Comparison of ENCODE assay signal across 23 cellular contexts in genomic region chr17:50093246-50093645, GRCh38. TPM values are rescaled to one million over a fixed set of nuclear protein-coding genes. Genes with fewer than 3 reads are reported as not detected.
DNase-seq lines count a peak whose midpoint lies in the region; ATAC-seq, FAIRE-seq and TF ChIP-seq lines count a peak whose summit lies in the region.
"Had no signal": no experiment of that assay in that cellular context is flagged by ENCODE, and none has a peak within 500 bp of the region (broad histone marks: within the 10 kb centered on the region; RNA-seq: fewer than 3 reads in every experiment).

No MANE protein-coding gene starts in this region.

- intact Hi-C loops in MCF 10A (cut with micrococcal nuclease) = no loop called here
- intact Hi-C loops in breast epithelium (cut with DNase I; ENCODE audit: low total_unique reads) = no loop called here
- intact Hi-C loops in GM12878 (cut with micrococcal nuclease; ENCODE audit: unreplicated experiment) = no loop called here

- no peaks in the 10 kb centered on the region for H3K9me3 ChIP-seq in breast epithelium
- no peaks in the 10 kb centered on the region for H3K9me3 ChIP-seq in GM12878 (replicated peaks; ENCODE audit: control insufficient read depth, insufficient read depth, low read length)
- H3K9me3 ChIP-seq: body of pancreas, psoas muscle, tibial nerve had no signal

- H3K4me3 ChIP-seq in breast epithelium (no peak overlapping the region), GM12878 (no peak overlapping the region)
- H3K4me3 ChIP-seq: body of pancreas, tibial nerve had no signal

- no peak overlapping the region for H3K4me2 ChIP-seq in GM12878 (ENCODE audit: control insufficient read depth, insufficient read depth)

- no peaks in the 10 kb centered on the region for H3K9me3 Mint-ChIP-seq in MCF 10A (ENCODE audit: unreplicated experiment)
- H3K9me3 Mint-ChIP-seq in glutamatergic neuron (ENCODE audit: unreplicated experiment) = peaks cover 4% of the 10 kb centered on the region
- H3K9me3 Mint-ChIP-seq in stimulated activated naive B cell treated with anti-CD40 and anti-IgM and Interleukin-4, amounts not matched to agents 10 μg/mL and 1 μg/mL and 100 μg/mL, for 72 hours = no peaks in the 10 kb centered on the region
- H3K9me3 Mint-ChIP-seq in T-helper 2 cell treated with Interferon-gamma antibody and Interleukin-4, amounts not matched to agents 5 μg/mL and 100 μg/mL, for 36 hours = no peaks in the 10 kb centered on the region
- H3K9me3 Mint-ChIP-seq: activated T-cell treated with anti-CD3 and anti-CD28 coated beads, Interleukin-2, amount 50 U/mL, for 24 hours; CD8-positive, alpha-beta memory T cell; H9 had no signal

- no peak overlapping the region for H2AFZ ChIP-seq in GM12878 (ENCODE audit: control insufficient read depth, low read depth, low read length)

- RAD21 ChIA-PET in GM12878 (lab: Charles Lee; ENCODE audit: unreplicated experiment) = interaction anchor here (1.0 to 2.5 kb wide), 7 partner anchors 37 to 107 kb away, joined by 3 to 11 read pairs (median 4); partner anchors contain the start of gene COL1A1

- TF ChIP-seq RAD21 in GM12878 (IDR thresholded peaks at IDR 0.05; ENCODE audit: insufficient read depth, low read depth, low read length) = no peak

- WGBS in GM12878 (ENCODE audit: insufficient coverage, insufficient replicate concordance, low lambda C conversion rate, missing lambda C conversion rate) = 51% methylated on average over 3 of the region's 3 CpGs

- CTCF ChIA-PET in MCF 10A (lab: Yijun Ruan, JAX) = interaction anchor here (0.6 to 5.6 kb wide), 22 partner anchors 9 to 259 kb away, joined by 3 to 79 read pairs (median 8); partner anchors contain the start of genes DLX3 and ITGA3
- CTCF ChIA-PET in GM12878 (lab: Yijun Ruan, JAX) = interaction anchor here (0.7 to 5.7 kb wide), 33 partner anchors 13 to 530 kb away, joined by 3 to 64 read pairs (median 11); partner anchors contain the start of genes COL1A1, ITGA3, PPP1R9B and SGCA

- H3K36me3 ChIP-seq in breast epithelium = no peaks in the 10 kb centered on the region
- no peaks in the 10 kb centered on the region for H3K36me3 ChIP-seq in GM12878 (ENCODE audit: control insufficient read depth in 2 of 2, insufficient read depth in 2 of 2, low read length in 1 of 2)

- no peaks in the 10 kb centered on the region for H4K20me1 ChIP-seq in GM12878 (ENCODE audit: control insufficient read depth, insufficient read depth)

- SMC1A ChIA-PET in GM12878 (lab: Charles Lee; ENCODE audit: uncharacterized antibody, unreplicated experiment) = interaction anchor here (1.0 to 3.7 kb wide), 16 partner anchors 8 to 536 kb away, joined by 3 to 23 read pairs (median 8); partner anchors contain the start of gene SGCA

- FAIRE-seq in GM12878 (lab: Jason Lieb, UNC) = peak; percentile 52
- FAIRE-seq: A204.1 had no signal

- in situ Hi-C loops in GM12878 (cut with MboI) (loop anchor here (5.0 kb wide), 1 partner anchor 66 kb away; no protein-coding TSS in a partner anchor), G401 (cut with HindIII; ENCODE audit: low sequenced_read_pairs) (no loop called here)

- POLR2A ChIA-PET in MCF 10A (lab: Yijun Ruan, JAX) = interaction anchor here (0.6 to 6.2 kb wide), 15 partner anchors 12 to 223 kb away, joined by 3 to 77 read pairs (median 9); partner anchors contain the start of gene ITGA3
- POLR2A ChIA-PET in GM12878 (lab: Charles Lee) = interaction anchor here (0.6 to 1.5 kb wide), 5 partner anchors 36 to 71 kb away, joined by 3 to 6 read pairs (median 4); no protein-coding TSS in a partner anchor

- DNase-seq in MCF 10A (ENCODE audit: unreplicated experiment) (peak; percentile 23), breast epithelium (ENCODE audit: low spot score in 2 of 2) (no peak), GM12878 (ENCODE audit: low read depth, low spot score) (no peak), glutamatergic neuron (no peak), G401 (ENCODE audit: low spot score) (no peak)
- DNase-seq in stimulated activated naive B cell treated with anti-CD40 and anti-IgM and Interleukin-4, amounts not matched to agents 10 μg/mL and 1 μg/mL and 100 μg/mL, for 72 hours = no peak
- DNase-seq in T-helper 2 cell treated with Interferon-gamma antibody and Interleukin-4, amounts not matched to agents 5 μg/mL and 100 μg/mL, for 36 hours (ENCODE audit: low spot score) = no peak
- DNase-seq in activated T-cell treated with anti-CD3 and anti-CD28 coated beads, Interleukin-2, amount 50 U/mL, for 1 hour = no peak
- DNase-seq: activated CD4-positive, alpha-beta T cell treated with anti-CD3 and anti-CD28 coated beads for 48 hours; activated gamma-delta T cell; activated T-cell treated with anti-CD3 and anti-CD28 coated beads, Interleukin-2, amount 50 U/mL, for 24 hours; AML-193; body of pancreas; CD8-positive, alpha-beta memory T cell; foreskin fibroblast; H9; KBM-7; MM.1S; NCI-H2029; NCI-H526 treated with DMSO at 0.1 percent for 48 hours; psoas muscle had no signal

- BruUV-seq in MCF 10A (replicated peaks; lab: Mats Ljungman, UMichigan) (no TSS peak), GM12878 (replicated peaks; lab: Mats Ljungman, UMichigan) (no TSS peak)

- no peak overlapping the region for H3K27ac ChIP-seq in breast epithelium
- no peak overlapping the region for H3K27ac ChIP-seq in GM12878 (ENCODE audit: control insufficient read depth, insufficient read depth)

- H3K79me2 ChIP-seq in GM12878 (ENCODE audit: control insufficient read depth, insufficient read depth, low read length) = no peaks in the 10 kb centered on the region

- H3K27me3 Mint-ChIP-seq in MCF 10A (ENCODE audit: insufficient read depth, unreplicated experiment) = no peaks in the 10 kb centered on the region
- peaks cover 8% of the 10 kb centered on the region for H3K27me3 Mint-ChIP-seq in glutamatergic neuron (ENCODE audit: unreplicated experiment)
- H3K27me3 Mint-ChIP-seq in stimulated activated naive B cell treated with anti-CD40 and anti-IgM and Interleukin-4, amounts not matched to agents 10 μg/mL and 1 μg/mL and 100 μg/mL, for 72 hours = peaks cover 14 to 27% of the 10 kb centered on the region in 2 donors
- no peaks in the 10 kb centered on the region for H3K27me3 Mint-ChIP-seq in T-helper 2 cell treated with Interferon-gamma antibody and Interleukin-4, amounts not matched to agents 5 μg/mL and 100 μg/mL, for 36 hours (ENCODE audit: low read depth)
- H3K27me3 Mint-ChIP-seq: activated T-cell treated with anti-CD3 and anti-CD28 coated beads, Interleukin-2, amount 50 U/mL, for 24 hours; CD8-positive, alpha-beta memory T cell had no signal

- peak overlapping the region; percentile 74 for H3K27ac Mint-ChIP-seq in MCF 10A (ENCODE audit: low read depth, unreplicated experiment)
- H3K27ac Mint-ChIP-seq in glutamatergic neuron (ENCODE audit: unreplicated experiment) = peak overlapping the region; percentile 43
- peak overlapping the region; percentile 70 for H3K27ac Mint-ChIP-seq in stimulated activated naive B cell treated with anti-CD40 and anti-IgM and Interleukin-4, amounts not matched to agents 10 μg/mL and 1 μg/mL and 100 μg/mL, for 72 hours
- no peak overlapping the region for H3K27ac Mint-ChIP-seq in T-helper 2 cell treated with Interferon-gamma antibody and Interleukin-4, amounts not matched to agents 5 μg/mL and 100 μg/mL, for 36 hours
- H3K27ac Mint-ChIP-seq: activated T-cell treated with anti-CD3 and anti-CD28 coated beads, Interleukin-2, amount 50 U/mL, for 24 hours; H9 had no signal

- no peak for ATAC-seq in GM12878
- ATAC-seq in stimulated activated naive B cell treated with anti-CD40 and anti-IgM and Interleukin-4, amounts not matched to agents 10 μg/mL and 1 μg/mL and 100 μg/mL, for 72 hours (replicated peaks) = no peak
- ATAC-seq: body of pancreas, psoas muscle had no signal

- peaks cover 0 to 10% of the 10 kb centered on the region in 2 donors for H3K4me1 ChIP-seq in breast epithelium
- peaks cover 17% of the 10 kb centered on the region for H3K4me1 ChIP-seq in GM12878 (ENCODE audit: control insufficient read depth, insufficient read depth, low read length)

- no peak for TF ChIP-seq POLR2A in breast epithelium (IDR thresholded peaks at IDR 0.05)
- TF ChIP-seq POLR2A in GM12878 (IDR thresholded peaks at IDR 0.05; ENCODE audit: low read depth, low read length) = no peak

- no peak overlapping the region for H3K4me3 Mint-ChIP-seq in MCF 10A (ENCODE audit: unreplicated experiment)
- H3K4me3 Mint-ChIP-seq in glutamatergic neuron (ENCODE audit: unreplicated experiment) = peak overlapping the region; percentile 67
- H3K4me3 Mint-ChIP-seq in stimulated activated naive B cell treated with anti-CD40 and anti-IgM and Interleukin-4, amounts not matched to agents 10 μg/mL and 1 μg/mL and 100 μg/mL, for 72 hours = no peak overlapping the region
- H3K4me3 Mint-ChIP-seq in T-helper 2 cell treated with Interferon-gamma antibody and Interleukin-4, amounts not matched to agents 5 μg/mL and 100 μg/mL, for 36 hours = no peak overlapping the region
- H3K4me3 Mint-ChIP-seq: activated T-cell treated with anti-CD3 and anti-CD28 coated beads, Interleukin-2, amount 50 U/mL, for 24 hours had no signal

- no peaks in the 10 kb centered on the region for H3K27me3 ChIP-seq in breast epithelium
- no peaks in the 10 kb centered on the region for H3K27me3 ChIP-seq in GM12878 (replicated peaks in 1 of 2; ENCODE audit: control insufficient read depth in 2 of 2, insufficient read depth in 2 of 2, low read length in 1 of 2)
- H3K27me3 ChIP-seq: body of pancreas, tibial nerve had no signal

- no peak for TF ChIP-seq CTCF in MCF 10A (IDR thresholded peaks at IDR 0.05; ENCODE audit: unreplicated experiment)
- no peak for TF ChIP-seq CTCF in breast epithelium (IDR thresholded peaks at IDR 0.05)
- no peak for TF ChIP-seq CTCF in GM12878 (IDR thresholded peaks at IDR 0.05 in 2 of 3, conservative IDR thresholded peaks at IDR 0.05 in 1 of 3; ENCODE audit: control insufficient read depth in 2 of 3, extremely low read depth in 1 of 3, insufficient read depth in 1 of 3, low read depth in 3 of 3, low read length in 3 of 3)
- no peak for TF ChIP-seq CTCF in glutamatergic neuron (IDR thresholded peaks at IDR 0.05; ENCODE audit: partially characterized antibody, unreplicated experiment)

- H3K4me1 Mint-ChIP-seq in MCF 10A (ENCODE audit: insufficient read depth, unreplicated experiment) (peaks cover 24% of the 10 kb centered on the region), glutamatergic neuron (ENCODE audit: low read depth, unreplicated experiment) (peaks cover 8% of the 10 kb centered on the region)
- H3K4me1 Mint-ChIP-seq in stimulated activated naive B cell treated with anti-CD40 and anti-IgM and Interleukin-4, amounts not matched to agents 10 μg/mL and 1 μg/mL and 100 μg/mL, for 72 hours = peaks cover 25 to 26% of the 10 kb centered on the region in 2 donors
- peaks cover 20% of the 10 kb centered on the region for H3K4me1 Mint-ChIP-seq in T-helper 2 cell treated with Interferon-gamma antibody and Interleukin-4, amounts not matched to agents 5 μg/mL and 100 μg/mL, for 36 hours (ENCODE audit: low read depth)

- no peak for TF ChIP-seq EP300 in GM12878 (IDR thresholded peaks at IDR 0.05; ENCODE audit: borderline replicate concordance in 1 of 2, control insufficient read depth in 1 of 2, low read depth in 2 of 2, low read length in 2 of 2)

- H3K36me3 Mint-ChIP-seq in MCF 10A (ENCODE audit: insufficient read depth, unreplicated experiment) (peaks cover 53% of the 10 kb centered on the region), glutamatergic neuron (ENCODE audit: unreplicated experiment) (no peaks in the 10 kb centered on the region)
- H3K36me3 Mint-ChIP-seq in stimulated activated naive B cell treated with anti-CD40 and anti-IgM and Interleukin-4, amounts not matched to agents 10 μg/mL and 1 μg/mL and 100 μg/mL, for 72 hours = peaks cover 0 to 2% of the 10 kb centered on the region in 2 donors
- no peaks in the 10 kb centered on the region for H3K36me3 Mint-ChIP-seq in T-helper 2 cell treated with Interferon-gamma antibody and Interleukin-4, amounts not matched to agents 5 μg/mL and 100 μg/mL, for 36 hours (ENCODE audit: low read depth)

- H3K9ac ChIP-seq in GM12878 (ENCODE audit: control insufficient read depth, insufficient read depth, low read length) = no peak overlapping the region

RNA-seq across cellular contexts. Expression of gene PDK2, which starts 1.9 kb away (rescaled TPM):
- total RNA-seq in MCF 10A (2022) (9.9 and 11.2 TPM in 2 replicates), breast epithelium (10 to 100 TPM; 28.2 to 53.4 (median 30.5) TPM), GM12878 (2014; rRNA removed) (9.7 and 12.3 TPM in 2 replicates), GM12878 (2014; rRNA removed; fragmentation: Illumina TruSeq; extraction: Trizol) (6.5 and 8.6 TPM in 2 replicates), GM12878 (2021) (14.2 and 16.1 TPM in 2 replicates), glutamatergic neuron (ENCODE audit: unreplicated experiment) (36.9 TPM)
- total RNA-seq in GM12878 (2013; cell fraction: nucleolus; rRNA removed) = 16.9 and 18.0 TPM in 2 replicates
- polyA plus RNA-seq in GM12878 (2011; ENCODE audit: low read depth) = 4.5 TPM
- polyA plus RNA-seq in GM12878 (2011; rRNA removed) (8.8 and 22.6 TPM in 2 replicates), GM12878 (2014; fragmentation: Illumina TruSeq; extraction: Trizol) (9.8 and 12.3 TPM in 2 replicates), GM12878 (2014; fragmentation: Nextera tagmentation; extraction: Ambion mirVana) (1 to 10 TPM in 1 of 2 experiments, under 1 TPM in 1; 0.98 to 1.2 TPM), GM12878 (2014; rRNA removed) (9.6 and 16.0 TPM in 2 replicates), GM12878 (2016; fragmentation: Nextera tagmentation; extraction: Ambion mirVana) (10 to 100 TPM; 17.5 to 20.2 TPM)
- 33.3 and 38.8 TPM in 2 replicates for polyA plus RNA-seq in GM12878 (2011; cell fraction: cytosol; rRNA removed)
- 92.2 and 108 TPM in 2 replicates for polyA plus RNA-seq in GM12878 (2011; cell fraction: nucleus; rRNA removed)
- polyA plus RNA-seq in GM12878 (2012) = 9.1 and 10.7 TPM in 2 replicates
- 22.7 and 37.5 TPM in 2 replicates for polyA minus RNA-seq in GM12878 (2011; rRNA and poly(A)+ RNA removed)
- 9.5 and 15.8 TPM in 2 replicates for polyA minus RNA-seq in GM12878 (2011; cell fraction: cytosol; rRNA and poly(A)+ RNA removed)
- polyA minus RNA-seq in GM12878 (2011; cell fraction: nucleus; rRNA and poly(A)+ RNA removed) = 16.0 and 35.1 TPM in 2 replicates
- total RNA-seq in G401 (2014; rRNA removed; shearing (Covaris generic)) = 40.3 and 112 TPM in 2 replicates

RNA-seq across cellular contexts. Expression of gene SAMD14, which starts 36.7 kb away (rescaled TPM):
- total RNA-seq in MCF 10A (2022) = 0.09 TPM in 1 of 2 replicates, not detected in the other
- under 1 TPM in 2 of 3 donors, not detected in 1; 0.16 to 0.98 TPM for total RNA-seq in breast epithelium
- total RNA-seq in GM12878 (2013; cell fraction: nucleolus; rRNA removed) = 2.6 and 4.3 TPM in 2 replicates
- total RNA-seq in GM12878 (2014; rRNA removed) = 0.17 and 0.22 TPM in 2 replicates
- total RNA-seq in GM12878 (2014; rRNA removed; fragmentation: Illumina TruSeq; extraction: Trizol) = 0.22 and 0.74 TPM in 2 replicates
- total RNA-seq in GM12878 (2021) = 1.3 and 1.7 TPM in 2 replicates
- 0.58 TPM for polyA plus RNA-seq in GM12878 (2011; ENCODE audit: low read depth)
- polyA plus RNA-seq in GM12878 (2011; rRNA removed) = 0.32 and 1.3 TPM in 2 replicates
- 0.51 and 1.2 TPM in 2 replicates for polyA plus RNA-seq in GM12878 (2011; cell fraction: cytosol; rRNA removed)
- 8.0 and 8.3 TPM in 2 replicates for polyA plus RNA-seq in GM12878 (2011; cell fraction: nucleus; rRNA removed)
- 0.45 and 0.66 TPM in 2 replicates for polyA plus RNA-seq in GM12878 (2012)
- 0.19 and 0.25 TPM in 2 replicates for polyA plus RNA-seq in GM12878 (2014; fragmentation: Illumina TruSeq; extraction: Trizol)
- polyA plus RNA-seq in GM12878 (2014; fragmentation: Nextera tagmentation; extraction: Ambion mirVana) = not detected
- polyA plus RNA-seq in GM12878 (2014; rRNA removed) = 0.51 and 1.4 TPM in 2 replicates
- under 1 TPM in 1 of 2 experiments, not detected in 1; 0.06 TPM for polyA plus RNA-seq in GM12878 (2016; fragmentation: Nextera tagmentation; extraction: Ambion mirVana)
- 0.59 and 2.0 TPM in 2 replicates for polyA minus RNA-seq in GM12878 (2011; rRNA and poly(A)+ RNA removed)
- polyA minus RNA-seq in GM12878 (2011; cell fraction: cytosol; rRNA and poly(A)+ RNA removed) = 0.73 TPM in 1 of 2 replicates, not detected in the other
- polyA minus RNA-seq in GM12878 (2011; cell fraction: nucleus; rRNA and poly(A)+ RNA removed) = 1.1 and 1.8 TPM in 2 replicates
- total RNA-seq in glutamatergic neuron (ENCODE audit: unreplicated experiment) = 95.0 TPM
- total RNA-seq in G401 (2014; rRNA removed; shearing (Covaris generic)) = 7.5 and 8.4 TPM in 2 replicates
- total RNA-seq: body of pancreas had no signal
- polyA plus RNA-seq: CD8-positive, alpha-beta memory T cell had no signal

RNA-seq across cellular contexts. Expression of gene ITGA3, which starts 37.3 kb away (rescaled TPM):
- total RNA-seq in MCF 10A (2022) = 588 and 717 TPM in 2 replicates
- 10 to 100 TPM; 10.6 to 67.6 (median 48.5) TPM for total RNA-seq in breast epithelium
- 22.3 and 23.3 TPM in 2 replicates for total RNA-seq in GM12878 (2013; cell fraction: nucleolus; rRNA removed)
- total RNA-seq in GM12878 (2014; rRNA removed) = 10.3 and 13.4 TPM in 2 replicates
- 6.6 and 6.9 TPM in 2 replicates for total RNA-seq in GM12878 (2014; rRNA removed; fragmentation: Illumina TruSeq; extraction: Trizol)
- 12.5 and 14.3 TPM in 2 replicates for total RNA-seq in GM12878 (2021)
- polyA plus RNA-seq in GM12878 (2011; ENCODE audit: low read depth) = 1.8 TPM
- 4.3 and 6.9 TPM in 2 replicates for polyA plus RNA-seq in GM12878 (2011; rRNA removed)
- 10.9 and 12.4 TPM in 2 replicates for polyA plus RNA-seq in GM12878 (2011; cell fraction: cytosol; rRNA removed)
- polyA plus RNA-seq in GM12878 (2011; cell fraction: nucleus; rRNA removed) = 28.4 and 35.6 TPM in 2 replicates
- polyA plus RNA-seq in GM12878 (2012) = 3.0 and 3.2 TPM in 2 replicates
- 3.8 and 6.6 TPM in 2 replicates for polyA plus RNA-seq in GM12878 (2014; fragmentation: Illumina TruSeq; extraction: Trizol)
- under 1 TPM; 0.29 to 0.86 TPM for polyA plus RNA-seq in GM12878 (2014; fragmentation: Nextera tagmentation; extraction: Ambion mirVana)
- 7.1 and 10.5 TPM in 2 replicates for polyA plus RNA-seq in GM12878 (2014; rRNA removed)
- polyA plus RNA-seq in GM12878 (2016; fragmentation: Nextera tagmentation; extraction: Ambion mirVana) = 1 to 10 TPM; 4.0 to 4.6 TPM
- polyA minus RNA-seq in GM12878 (2011; rRNA and poly(A)+ RNA removed) = 15.2 and 22.9 TPM in 2 replicates
- polyA minus RNA-seq in GM12878 (2011; cell fraction: cytosol; rRNA and poly(A)+ RNA removed) = 12.0 and 17.7 TPM in 2 replicates
- 20.2 and 36.4 TPM in 2 replicates for polyA minus RNA-seq in GM12878 (2011; cell fraction: nucleus; rRNA and poly(A)+ RNA removed)
- total RNA-seq in glutamatergic neuron (ENCODE audit: unreplicated experiment) = 13.2 TPM
- 12.2 and 14.5 TPM in 2 replicates for total RNA-seq in G401 (2014; rRNA removed; shearing (Covaris generic))

RNA-seq across cellular contexts. Expression of gene PPP1R9B, which starts 57.2 kb away (rescaled TPM):
- total RNA-seq in MCF 10A (2022) = 33.4 and 34.8 TPM in 2 replicates
- 10 to 100 TPM; 21.8 to 24.9 (median 22.7) TPM for total RNA-seq in breast epithelium
- total RNA-seq in GM12878 (2013; cell fraction: nucleolus; rRNA removed) = 55.7 and 68.4 TPM in 2 replicates
- 59.9 and 62.9 TPM in 2 replicates for total RNA-seq in GM12878 (2014; rRNA removed)
- total RNA-seq in GM12878 (2014; rRNA removed; fragmentation: Illumina TruSeq; extraction: Trizol) = 35.9 and 39.6 TPM in 2 replicates
- 103 and 107 TPM in 2 replicates for total RNA-seq in GM12878 (2021)
- polyA plus RNA-seq in GM12878 (2011; ENCODE audit: low read depth) = 21.7 TPM
- polyA plus RNA-seq in GM12878 (2011; rRNA removed) = 30.2 and 44.4 TPM in 2 replicates
- 39.3 and 43.6 TPM in 2 replicates for polyA plus RNA-seq in GM12878 (2011; cell fraction: cytosol; rRNA removed)
- 75.0 and 144 TPM in 2 replicates for polyA plus RNA-seq in GM12878 (2011; cell fraction: nucleus; rRNA removed)
- polyA plus RNA-seq in GM12878 (2012) = 54.8 and 64.1 TPM in 2 replicates
- 17.9 and 35.4 TPM in 2 replicates for polyA plus RNA-seq in GM12878 (2014; fragmentation: Illumina TruSeq; extraction: Trizol)
- polyA plus RNA-seq in GM12878 (2014; fragmentation: Nextera tagmentation; extraction: Ambion mirVana) = under 1 TPM; 0.20 to 0.45 TPM
- 52.0 and 58.7 TPM in 2 replicates for polyA plus RNA-seq in GM12878 (2014; rRNA removed)
- 1 to 10 TPM; 1.8 to 2.3 TPM for polyA plus RNA-seq in GM12878 (2016; fragmentation: Nextera tagmentation; extraction: Ambion mirVana)
- 38.4 and 59.7 TPM in 2 replicates for polyA minus RNA-seq in GM12878 (2011; rRNA and poly(A)+ RNA removed)
- polyA minus RNA-seq in GM12878 (2011; cell fraction: cytosol; rRNA and poly(A)+ RNA removed) = 36.3 and 36.8 TPM in 2 replicates
- 12.3 and 46.2 TPM in 2 replicates for polyA minus RNA-seq in GM12878 (2011; cell fraction: nucleus; rRNA and poly(A)+ RNA removed)
- 74.0 TPM for total RNA-seq in glutamatergic neuron (ENCODE audit: unreplicated experiment)
- total RNA-seq in G401 (2014; rRNA removed; shearing (Covaris generic)) = 49.7 and 59.6 TPM in 2 replicates

Comparison
In these comparisons a context has a peak if more than half of its experiments do, and no peak if none do; other contexts are left out.
1. RNA of gene SAMD14, which starts 36.7 kb away (total RNA-seq): 95.0 TPM in glutamatergic neuron (single experiment); 7.5 to 8.4 TPM in G401, 0.17 to 4.3 TPM in GM12878, 0.16 to 0.98 TPM in breast epithelium and 0.09 TPM in MCF 10A; every median in the first group is over 10 times any median in the second.